Comparison of ENCODE assay signal across 8 cellular contexts in the genomic region with DNA sequence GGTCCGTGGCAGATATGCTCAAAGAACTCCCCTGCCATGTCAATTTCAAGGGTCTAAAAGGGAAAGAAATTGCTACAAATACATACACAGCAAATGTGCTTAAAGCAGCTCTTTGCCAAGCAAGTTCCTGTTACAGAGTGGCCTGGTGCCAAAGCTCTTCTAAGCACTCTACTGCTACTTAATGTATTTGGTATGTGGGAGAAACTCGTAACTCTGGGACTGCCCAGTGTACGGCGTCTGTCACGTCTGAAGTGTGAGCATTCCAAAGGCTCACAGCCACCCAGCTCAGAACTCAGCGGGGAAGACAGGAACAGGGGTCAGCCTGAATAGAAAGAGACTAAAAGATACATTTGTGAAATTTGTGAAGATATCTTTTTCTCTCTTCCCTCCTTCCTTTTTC. TPM values are rescaled to one million over a fixed set of nuclear protein-coding genes. Genes with fewer than 3 reads are reported as not detected.
DNase-seq lines count a peak whose midpoint lies in the region; ATAC-seq, FAIRE-seq and TF ChIP-seq lines count a peak whose summit lies in the region.

No MANE protein-coding gene starts in this region.

- SMC1A ChIA-PET in GM12878 (lab: Charles Lee; ENCODE audit: uncharacterized antibody, unreplicated experiment) = interaction anchor here (0.9 to 13.3 kb wide), 8 partner anchors 9 to 68 kb away, joined by 3 to 190 read pairs (median 8); a partner anchor contains a TSS

- H3K27ac Mint-ChIP-seq in Calu3 (ENCODE audit: unreplicated experiment) = peak overlapping the region; percentile 47
- H3K27ac Mint-ChIP-seq in activated naive CD4-positive, alpha-beta T cell treated with anti-CD3 and anti-CD28 coated beads, Interleukin-2, amount 10 ng/mL, durations not matched to agents 7 days and 5 days = no peak overlapping the region

- no peaks in the 10 kb centered on the region for H3K36me3 Mint-ChIP-seq in Calu3 (ENCODE audit: insufficient read depth, unreplicated experiment)
- no peaks in the 10 kb centered on the region for H3K36me3 Mint-ChIP-seq in activated naive CD4-positive, alpha-beta T cell treated with anti-CD3 and anti-CD28 coated beads, Interleukin-2, amount 10 ng/mL, durations not matched to agents 7 days and 5 days

- H3K4me2 ChIP-seq in GM12878 (ENCODE audit: control insufficient read depth, insufficient read depth) = 0 out of 2 replicates have a peak overlapping the region, but pooled peaks have one; percentile 26

- no peak for TF ChIP-seq POLR2A in GM12878 (IDR thresholded peaks at IDR 0.05; ENCODE audit: low read depth, low read length)

- BruUV-seq in Calu3 (replicated peaks; lab: Mats Ljungman, UMichigan) (no TSS peak), GM12878 (replicated peaks; lab: Mats Ljungman, UMichigan) (no TSS peak)

- peak overlapping the region; percentile 29 for H2AFZ ChIP-seq in GM12878 (ENCODE audit: control insufficient read depth, low read depth, low read length)

- CTCF ChIA-PET in Calu3 (lab: Charles Lee) = no interaction called here
- CTCF ChIA-PET in GM12878 (lab: Yijun Ruan, JAX) = interaction anchor here (1.4 to 2.4 kb wide), 3 partner anchors 9 to 14 kb away, joined by 4 to 7 read pairs (median 4); no protein-coding TSS in a partner anchor
- CTCF ChIA-PET in activated naive CD4-positive, alpha-beta T cell treated with anti-CD3 and anti-CD28 coated beads, Interleukin-2, amount 10 ng/mL, durations not matched to agents 7 days and 5 days (lab: Charles Lee) = no interaction called here

- no peak overlapping the region for H3K4me3 ChIP-seq in GM12878
- peak overlapping the region; percentile 67 to 69 for H3K4me3 ChIP-seq in stomach smooth muscle (ENCODE audit: low read length in 2 of 2)

- no peak for TF ChIP-seq EP300 in GM12878 (IDR thresholded peaks at IDR 0.05; ENCODE audit: borderline replicate concordance in 1 of 2, control insufficient read depth in 1 of 2, low read depth in 2 of 2, low read length in 2 of 2)

- H3K4me1 ChIP-seq in GM12878 (ENCODE audit: control insufficient read depth, insufficient read depth, low read length) = no peaks in the 10 kb centered on the region
- H3K4me1 ChIP-seq in stomach smooth muscle (ENCODE audit: control insufficient read depth, insufficient read depth, low read length) = peaks cover 4% of the 10 kb centered on the region

- H3K4me3 Mint-ChIP-seq in Calu3 (ENCODE audit: low read depth, unreplicated experiment) = peak overlapping the region; percentile 24
- no peak overlapping the region for H3K4me3 Mint-ChIP-seq in activated naive CD4-positive, alpha-beta T cell treated with anti-CD3 and anti-CD28 coated beads, Interleukin-2, amount 10 ng/mL, durations not matched to agents 7 days and 5 days

- no peak overlapping the region for H3K9ac ChIP-seq in GM12878 (ENCODE audit: control insufficient read depth, insufficient read depth, low read length)
- H3K9ac ChIP-seq in stomach smooth muscle (ENCODE audit: low read length in 2 of 2) = peak overlapping the region; percentile 73 to 79

- H3K9me3 ChIP-seq in GM12878 (replicated peaks; ENCODE audit: control insufficient read depth, insufficient read depth, low read length) (no peaks in the 10 kb centered on the region), stomach smooth muscle (ENCODE audit: control insufficient read depth in 2 of 2, low read length in 2 of 2) (no peaks in the 10 kb centered on the region)

- 16% methylated on average over 6 of the region's 6 CpGs for WGBS in GM12878 (ENCODE audit: insufficient coverage, insufficient replicate concordance, low lambda C conversion rate, missing lambda C conversion rate)

- no peak for FAIRE-seq in GM12878 (lab: Jason Lieb, UNC)

- H3K9me3 Mint-ChIP-seq in Calu3 (ENCODE audit: low read depth, unreplicated experiment) = no peaks in the 10 kb centered on the region
- H3K9me3 Mint-ChIP-seq in activated naive CD4-positive, alpha-beta T cell treated with anti-CD3 and anti-CD28 coated beads, Interleukin-2, amount 10 ng/mL, durations not matched to agents 7 days and 5 days = no peaks in the 10 kb centered on the region

- H3K27me3 ChIP-seq in GM12878 (replicated peaks in 1 of 2; ENCODE audit: control insufficient read depth in 2 of 2, insufficient read depth in 2 of 2, low read length in 1 of 2) (no peaks in the 10 kb centered on the region), stomach smooth muscle (ENCODE audit: control insufficient read depth in 1 of 2, insufficient read depth in 2 of 2, low read length in 2 of 2) (no peaks in the 10 kb centered on the region)

- POLR2A ChIA-PET in GM12878 (lab: Charles Lee) = interaction anchor here (1.0 to 1.5 kb wide), 3 partner anchors 11 to 38 kb away, joined by 3 read pairs; no protein-coding TSS in a partner anchor

- in situ Hi-C loops in GM12878 (cut with MboI) = no loop called here

- no peak for TF ChIP-seq CTCF in Calu3 (IDR thresholded peaks at IDR 0.05; ENCODE audit: unreplicated experiment)
- no peak for TF ChIP-seq CTCF in GM12878 (IDR thresholded peaks at IDR 0.05 in 2 of 3, conservative IDR thresholded peaks at IDR 0.05 in 1 of 3; ENCODE audit: control insufficient read depth in 2 of 3, extremely low read depth in 1 of 3, insufficient read depth in 1 of 3, low read depth in 3 of 3, low read length in 3 of 3)

- intact Hi-C loops in Calu3 (cut with micrococcal nuclease; ENCODE audit: unreplicated experiment) = no loop called here
- intact Hi-C loops in GM12878 (cut with micrococcal nuclease; ENCODE audit: unreplicated experiment) = no loop called here

- ATAC-seq in GM12878 (peak; percentile 47), GM21528 (IDR thresholded peaks at IDR 0.05; ENCODE audit: low FRiP score, unreplicated experiment) (no peak), HG03139 (IDR thresholded peaks at IDR 0.05; ENCODE audit: unreplicated experiment) (no peak)

- RAD21 ChIA-PET in GM12878 (lab: Charles Lee; ENCODE audit: unreplicated experiment) = interaction anchor here (0.8 to 6.7 kb wide), 5 partner anchors 9 to 54 kb away, joined by 3 to 51 read pairs (median 10); a partner anchor contains a TSS

- H3K79me2 ChIP-seq in GM12878 (ENCODE audit: control insufficient read depth, insufficient read depth, low read length) = no peaks in the 10 kb centered on the region

- no peaks in the 10 kb centered on the region for H4K20me1 ChIP-seq in GM12878 (ENCODE audit: control insufficient read depth, insufficient read depth)

- H3K27me3 Mint-ChIP-seq in Calu3 (ENCODE audit: unreplicated experiment) = no peaks in the 10 kb centered on the region
- no peaks in the 10 kb centered on the region for H3K27me3 Mint-ChIP-seq in activated naive CD4-positive, alpha-beta T cell treated with anti-CD3 and anti-CD28 coated beads, Interleukin-2, amount 10 ng/mL, durations not matched to agents 7 days and 5 days

- H3K4me1 Mint-ChIP-seq in Calu3 (ENCODE audit: low read depth, unreplicated experiment) = peaks cover 11% of the 10 kb centered on the region
- no peaks in the 10 kb centered on the region for H3K4me1 Mint-ChIP-seq in activated naive CD4-positive, alpha-beta T cell treated with anti-CD3 and anti-CD28 coated beads, Interleukin-2, amount 10 ng/mL, durations not matched to agents 7 days and 5 days

- H3K36me3 ChIP-seq in GM12878 (ENCODE audit: control insufficient read depth in 2 of 2, insufficient read depth in 2 of 2, low read length in 1 of 2) (no peaks in the 10 kb centered on the region), stomach smooth muscle (ENCODE audit: control insufficient read depth in 2 of 2, insufficient read depth in 2 of 2, low read length in 2 of 2) (no peaks in the 10 kb centered on the region)

- no peak for TF ChIP-seq RAD21 in GM12878 (IDR thresholded peaks at IDR 0.05; ENCODE audit: insufficient read depth, low read depth, low read length)

- DNase-seq in Calu3 (peak; percentile 56), NCI-H1436 (lab: John Stamatoyannopoulos, UW) (peak; percentile 18), GM12878 (ENCODE audit: low read depth, low spot score) (no peak), iris pigment epithelial cell (ENCODE audit: low read depth) (peak; percentile 99)
- no peak for DNase-seq in activated naive CD4-positive, alpha-beta T cell treated with anti-CD3 and anti-CD28 coated beads, Interleukin-2, amount 10 ng/mL, durations not matched to agents 7 days and 5 days

- H3K27ac ChIP-seq in GM12878 (ENCODE audit: control insufficient read depth, insufficient read depth) (no peak overlapping the region), stomach smooth muscle (ENCODE audit: low read length) (peak overlapping the region; percentile 78)

TF ChIP-seq in GM12878, 131 proteins besides CTCF, POLR2A, EP300 and RAD21 (continues in another document):
- TF ChIP-seq, protein P1, sequence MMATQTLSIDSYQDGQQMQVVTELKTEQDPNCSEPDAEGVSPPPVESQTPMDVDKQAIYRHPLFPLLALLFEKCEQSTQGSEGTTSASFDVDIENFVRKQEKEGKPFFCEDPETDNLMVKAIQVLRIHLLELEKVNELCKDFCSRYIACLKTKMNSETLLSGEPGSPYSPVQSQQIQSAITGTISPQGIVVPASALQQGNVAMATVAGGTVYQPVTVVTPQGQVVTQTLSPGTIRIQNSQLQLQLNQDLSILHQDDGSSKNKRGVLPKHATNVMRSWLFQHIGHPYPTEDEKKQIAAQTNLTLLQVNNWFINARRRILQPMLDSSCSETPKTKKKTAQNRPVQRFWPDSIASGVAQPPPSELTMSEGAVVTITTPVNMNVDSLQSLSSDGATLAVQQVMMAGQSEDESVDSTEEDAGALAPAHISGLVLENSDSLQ (IDR thresholded peaks at IDR 0.05) = no peak

RNA-seq across cellular contexts. Expression of a gene that starts 54.6 kb away (rescaled TPM):
- total RNA-seq in Calu3 (2022) (1.3 TPM in 2 replicates), GM12878 (2014; rRNA removed) (3.8 and 4.8 TPM in 2 replicates), GM12878 (2014; rRNA removed; fragmentation: Illumina TruSeq; extraction: Trizol) (3.1 and 4.2 TPM in 2 replicates), GM12878 (2021) (3.4 and 4.4 TPM in 2 replicates)
- total RNA-seq in GM12878 (2013; cell fraction: nucleolus; rRNA removed) = 56.8 and 65.8 TPM in 2 replicates
- 0.67 TPM for polyA plus RNA-seq in GM12878 (2011; ENCODE audit: low read depth)
- polyA plus RNA-seq in GM12878 (2011; rRNA removed) (4.0 and 4.7 TPM in 2 replicates), GM12878 (2014; fragmentation: Illumina TruSeq; extraction: Trizol) (1.3 and 1.7 TPM in 2 replicates), GM12878 (2014; fragmentation: Nextera tagmentation; extraction: Ambion mirVana) (1 to 10 TPM; 1.3 to 4.3 TPM), GM12878 (2014; rRNA removed) (0.79 and 1.3 TPM in 2 replicates), GM12878 (2016; fragmentation: Nextera tagmentation; extraction: Ambion mirVana) (1 to 10 TPM; 1.3 to 3.0 TPM)
- 3.5 and 4.0 TPM in 2 replicates for polyA plus RNA-seq in GM12878 (2011; cell fraction: cytosol; rRNA removed)
- 9.4 and 12.8 TPM in 2 replicates for polyA plus RNA-seq in GM12878 (2011; cell fraction: nucleus; rRNA removed)
- polyA plus RNA-seq in GM12878 (2012) = 1.8 and 2.0 TPM in 2 replicates
- polyA minus RNA-seq in GM12878 (2011; rRNA and poly(A)+ RNA removed) = 31.4 and 38.2 TPM in 2 replicates
- 6.5 and 7.1 TPM in 2 replicates for polyA minus RNA-seq in GM12878 (2011; cell fraction: cytosol; rRNA and poly(A)+ RNA removed)
- polyA minus RNA-seq in GM12878 (2011; cell fraction: nucleus; rRNA and poly(A)+ RNA removed) = 30.6 and 45.5 TPM in 2 replicates

Comparison
In these comparisons a context has a peak if more than half of its experiments do, and no peak if none do; other contexts are left out.
1. DNase-seq: peak in Calu3 (single experiment), NCI-H1436 (single experiment) and iris pigment epithelial cell (single experiment); none in GM12878 (single experiment) and activated naive CD4-positive, alpha-beta T cell treated with anti-CD3 and anti-CD28 coated beads, Interleukin-2, amount 10 ng/mL, durations not matched to agents 7 days and 5 days (single experiment).